ENCODE assay signal across 8 cellular contexts in the genomic region with DNA sequence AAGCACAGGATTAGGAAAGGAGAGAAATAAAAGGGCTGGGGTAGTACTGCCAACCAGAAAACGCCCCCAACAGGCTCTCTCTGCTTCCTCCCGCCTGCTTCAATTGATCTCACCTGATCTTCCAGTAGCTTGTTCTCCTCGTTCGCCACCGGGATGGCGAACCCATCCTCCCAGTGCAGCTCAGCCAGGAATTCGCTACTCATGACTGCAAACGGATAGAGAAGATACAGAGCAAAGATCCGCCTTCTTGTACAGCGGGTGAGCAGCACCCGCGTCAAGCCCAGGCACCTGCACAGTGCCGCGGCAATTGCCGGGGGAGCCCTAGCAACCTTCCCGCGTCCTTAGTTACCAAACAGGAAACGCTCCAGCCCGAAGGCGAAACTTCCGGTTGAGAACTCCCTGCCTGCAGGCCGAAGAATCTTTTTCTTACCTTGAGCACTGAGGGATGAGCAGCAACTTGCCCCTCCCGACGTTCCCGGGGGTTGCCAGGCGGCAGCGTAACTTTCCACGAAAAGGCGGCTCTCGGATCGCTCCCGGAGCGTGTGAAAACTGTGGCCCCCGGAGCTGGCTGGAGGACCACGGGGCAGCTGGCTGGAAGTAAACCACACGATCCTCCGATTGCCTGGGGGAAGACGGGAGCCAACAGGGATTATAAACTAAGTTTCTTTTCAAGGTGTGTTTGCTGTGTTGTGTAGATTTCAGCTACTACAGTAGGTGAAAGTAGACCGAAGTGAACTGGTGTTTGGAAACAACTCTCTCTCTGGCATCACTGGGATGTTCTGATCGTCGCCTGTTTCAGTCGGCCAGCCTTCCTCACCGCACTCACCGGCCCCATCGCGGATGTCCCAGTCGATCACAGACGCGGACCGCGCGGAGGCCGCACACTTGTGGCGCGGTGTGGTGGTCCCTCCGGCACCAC. TPM values are rescaled to one million over a fixed set of nuclear protein-coding genes. Genes with fewer than 3 reads are reported as not detected.
DNase-seq lines count a peak whose midpoint lies in the region; ATAC-seq, FAIRE-seq and TF ChIP-seq lines count a peak whose summit lies in the region.

A gene (minus strand): TSS at position 312 of the 919 bp plus-strand sequence. CDS start 109 bp downstream, at position 203.

- H3K4me1 ChIP-seq in kidney (ENCODE audit: control insufficient read depth in 1 of 2, insufficient read depth in 1 of 2, low read depth in 1 of 2, low read length in 2 of 2), result no peaks in the 10 kb centered on the region

- H3K9me3 ChIP-seq in kidney (ENCODE audit: control insufficient read depth in 1 of 2, low read length in 2 of 2), result no peaks in the 10 kb centered on the region

- peak within 1 kb of the TSS; percentile 26 for H3K27ac ChIP-seq in caudate nucleus (ENCODE audit: low read depth, low read length)
- peak within 1 kb of the TSS in 1 of 2 donors; percentile 2 for H3K27ac ChIP-seq in kidney (ENCODE audit: low read depth in 2 of 2, low read length in 2 of 2)

- H3K4me3 ChIP-seq in WI38 (ENCODE audit: low read depth, low read length), result peak within 1 kb of the TSS; percentile 70
- peak within 1 kb of the TSS; percentile 86 for H3K4me3 ChIP-seq in kidney (ENCODE audit: low read length in 2 of 2)

- H3K36me3 ChIP-seq in kidney (ENCODE audit: control insufficient read depth in 1 of 2, insufficient read depth in 2 of 2, low read length in 2 of 2), result no peaks in the 10 kb centered on the region

- TF ChIP-seq CTCF in GM13977 (IDR thresholded peaks at IDR 0.05; ENCODE audit: extremely low read depth, insufficient read depth, missing control alignments), result peak; percentile 8
- TF ChIP-seq CTCF in WI38 (IDR thresholded peaks at IDR 0.05; ENCODE audit: low read depth, low read length), result no peak
- no peak for TF ChIP-seq CTCF in kidney (IDR thresholded peaks at IDR 0.05; ENCODE audit: borderline replicate concordance, extremely low read depth, insufficient read depth)

- intact Hi-C loops in kidney (cut with DNase I), result no loop called here

- DNase-seq in GM13977 (ENCODE audit: low spot score), result peak; percentile 69
- DNase-seq in NCI-H1694 (lab: John Stamatoyannopoulos, UW), result peak; percentile 18
- peak in 57 of 61 donors; percentile 3 to 84 (median 58) for DNase-seq in caudate nucleus (lab: John Stamatoyannopoulos, UW)
- peak; percentile 75 for DNase-seq in kidney
- DNase-seq in stimulated activated CD4-positive, alpha-beta T cell treated with anti-CD3 and anti-CD28 coated beads, Interleukin-15, amount 100 ng/mL, for 1 hour (ENCODE audit: low read depth in 1 of 2, low spot score in 1 of 2), result peak; percentile 10 to 52
- DNase-seq in cortex of kidney (lab: John Stamatoyannopoulos, UW), result no peak

- peak within 1 kb of the TSS; percentile 11 to 77 for H3K9ac ChIP-seq in kidney (ENCODE audit: low read length in 2 of 2)

- peak; percentile 98 for ATAC-seq in HG02798 (IDR thresholded peaks at IDR 0.05; ENCODE audit: poor library complexity, unreplicated experiment)

- no peak for FAIRE-seq in kidney (lab: Jason Lieb, UNC)

- in situ Hi-C loops in GM13977 (cut with MboI; ENCODE audit: low pct_unique_long_range_greater_than_20kb, low sequenced_read_pairs, unreplicated experiment), result no loop called here

RNA-seq across cellular contexts. Expression of the gene that starts here (rescaled TPM):
- total RNA-seq in kidney, result 0.60 TPM
- not detected for polyA plus RNA-seq in kidney (ENCODE audit: insufficient read depth, low read depth, low replicate concordance)

Comparison
In these comparisons a context has a peak if more than half of its experiments do, and no peak if none do; other contexts are left out.
1. Peak in DNase-seq, H3K4me3 ChIP-seq and H3K9ac ChIP-seq in kidney; RNA of the gene not detected or under 1 TPM.